In genomic region chr1:55781944-55782482, GRCh38 we compare ENCODE assay signal across 9 cellular contexts.
DNase-seq lines count a peak whose midpoint lies in the region; ATAC-seq and TF ChIP-seq lines count a peak whose summit lies in the region.
"Had no signal": no experiment of that assay in that cellular context is flagged by ENCODE, and none has a peak within 500 bp of the region (broad histone marks: within the 10 kb centered on the region; RNA-seq: fewer than 3 reads in every experiment).

No MANE protein-coding gene starts in this region.

- DNase-seq in DMS 273 (lab: John Stamatoyannopoulos, UW; ENCODE audit: unreplicated experiment) (peak; percentile 89), NCI-H1694 (lab: John Stamatoyannopoulos, UW) (peak; percentile 69), choroid plexus epithelial cell (ENCODE audit: low read depth) (peak; percentile 74), non-pigmented ciliary epithelial cell (ENCODE audit: low read depth) (peak; percentile 32), SIG-M5 (lab: John Stamatoyannopoulos, UW) (no peak)
- DNase-seq in activated CD4-positive, CD25-positive, alpha-beta regulatory T cell treated with anti-CD3 and anti-CD28 coated beads, Interleukin-2, amount 50 U/mL, for 72 hours: no peak
- DNase-seq: DND-41 had no signal

- ATAC-seq in HG02759 (IDR thresholded peaks at IDR 0.05; ENCODE audit: unreplicated experiment): no peak
- no peak for ATAC-seq in GM21529 (IDR thresholded peaks at IDR 0.05; ENCODE audit: unreplicated experiment)

- TF ChIP-seq CTCF in choroid plexus epithelial cell (conservative IDR thresholded peaks at IDR 0.05; ENCODE audit: low read depth, low read length): no peak

- H3K4me3 ChIP-seq in choroid plexus epithelial cell (ENCODE audit: low read depth, low read length): no peak overlapping the region

Comparison
In these comparisons a context has a peak if more than half of its experiments do, and no peak if none do; other contexts are left out.
1. DNase-seq: peak in DMS 273 (single experiment), NCI-H1694 (single experiment), choroid plexus epithelial cell (single experiment) and non-pigmented ciliary epithelial cell (single experiment); none in SIG-M5 (single experiment) and activated CD4-positive, CD25-positive, alpha-beta regulatory T cell treated with anti-CD3 and anti-CD28 coated beads, Interleukin-2, amount 50 U/mL, for 72 hours (single experiment).